In the genomic region with DNA sequence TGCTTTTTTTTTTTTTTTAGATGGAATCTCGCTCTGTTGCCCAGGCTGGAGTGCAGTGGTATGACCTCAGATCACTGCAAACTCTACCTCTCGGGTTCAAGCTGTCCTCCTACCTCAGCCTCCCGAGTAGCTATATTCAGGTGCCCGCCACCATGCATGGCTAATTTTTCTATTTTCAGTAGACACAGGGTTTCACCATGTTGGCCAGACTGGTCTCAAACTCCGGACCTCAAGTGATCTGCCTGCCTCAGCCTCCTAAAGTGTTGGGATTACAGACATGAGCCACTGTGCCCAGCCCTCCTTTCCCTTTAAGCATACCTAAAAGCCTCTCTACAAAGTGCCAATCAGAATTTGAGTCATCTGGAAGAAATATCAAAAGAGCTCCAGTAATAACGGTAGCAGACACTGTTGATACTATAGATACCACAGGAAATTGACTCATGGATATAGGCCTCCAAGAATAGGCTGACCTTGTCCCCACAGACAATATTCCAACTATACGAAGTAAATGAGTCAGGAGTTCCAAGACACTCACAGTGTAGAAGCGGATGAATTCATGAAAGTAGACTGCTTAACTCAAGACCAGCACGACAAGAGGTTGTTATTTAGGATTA, we compare ENCODE assay signal across 18 cellular contexts. TPM values are rescaled to one million over a fixed set of nuclear protein-coding genes. Genes with fewer than 3 reads are reported as not detected.
DNase-seq lines count a peak whose midpoint lies in the region; ATAC-seq, FAIRE-seq and TF ChIP-seq lines count a peak whose summit lies in the region.
"Not testable (repeated sequence)": the region's sequence is repeated elsewhere in the genome, so short reads cannot be mapped to it uniquely, and the experiment has no call there.
"Had no signal": no experiment of that assay in that cellular context is flagged by ENCODE, and none has a peak within 500 bp of the region (broad histone marks: within the 10 kb centered on the region; RNA-seq: fewer than 3 reads in every experiment).

No MANE protein-coding gene starts in this region.

- H3K23ac ChIP-seq in mesenchymal stem cell (ENCODE audit: low read length in 2 of 2), result not testable (repeated sequence)

- not testable (repeated sequence) for H4K91ac ChIP-seq in mesenchymal stem cell (ENCODE audit: low read length)

- H3K18ac ChIP-seq in mesenchymal stem cell (ENCODE audit: low read depth in 1 of 2, low read length in 2 of 2), result not testable (repeated sequence)

- not testable (repeated sequence) for H3K4me1 ChIP-seq in astrocyte (ENCODE audit: insufficient read depth, low read length); mesenchymal stem cell (ENCODE audit: control insufficient read depth, insufficient read depth, low read depth, low read length)

- H3K79me2 ChIP-seq in astrocyte (ENCODE audit: insufficient read depth, low read length), result not testable (repeated sequence)

- not testable (repeated sequence) for H3K9ac ChIP-seq in astrocyte (ENCODE audit: low read length); mesenchymal stem cell (ENCODE audit: low read length)

- H2BK12ac ChIP-seq in mesenchymal stem cell (ENCODE audit: low read length in 2 of 2), result not testable (repeated sequence)

- TF ChIP-seq CTCF in HFFc6 (IDR thresholded peaks at IDR 0.05); NB4 (IDR thresholded peaks at IDR 0.05; ENCODE audit: low read depth, low read length); astrocyte (IDR thresholded peaks at IDR 0.05; ENCODE audit: insufficient read depth, low read depth, low read length): not testable (repeated sequence)

- not testable (repeated sequence) for H3K14ac ChIP-seq in mesenchymal stem cell (ENCODE audit: low read length in 2 of 2)

- not testable (repeated sequence) for H3K4me3 ChIP-seq in NB4 (ENCODE audit: low read depth, low read length); astrocyte (ENCODE audit: insufficient read depth, low read depth, low read length); mesenchymal stem cell (ENCODE audit: insufficient read depth in 1 of 2, low read depth in 1 of 2, low read length in 2 of 2)

- H3K4me3 Mint-ChIP-seq in HFFc6; astrocyte (ENCODE audit: unreplicated experiment): not testable (repeated sequence)
- peak overlapping the region; percentile 12 for H3K4me3 Mint-ChIP-seq in T-helper 17 cell
- H3K4me3 Mint-ChIP-seq in activated T-cell treated with anti-CD3 and anti-CD28 coated beads, Interleukin-2, amount 50 U/mL, for 24 hours, result peak overlapping the region; percentile 31

- H3K9me3 Mint-ChIP-seq in HFFc6; activated T-cell treated with anti-CD3 and anti-CD28 coated beads, Interleukin-2, amount 50 U/mL, for 24 hours; astrocyte (ENCODE audit: unreplicated experiment): not testable (repeated sequence)

- not testable (repeated sequence) for H3K27ac Mint-ChIP-seq in HFFc6; T-helper 17 cell; astrocyte (ENCODE audit: unreplicated experiment)
- H3K27ac Mint-ChIP-seq in activated T-cell treated with anti-CD3 and anti-CD28 coated beads, Interleukin-2, amount 50 U/mL, for 24 hours, result peak overlapping the region; percentile 77

- H3K4me2 ChIP-seq in astrocyte (ENCODE audit: low read length); mesenchymal stem cell (ENCODE audit: low read length, poor library complexity, severe bottlenecking): not testable (repeated sequence)

- H3K36me3 ChIP-seq in astrocyte (ENCODE audit: insufficient read depth, low read length); mesenchymal stem cell (ENCODE audit: control insufficient read depth in 1 of 2, insufficient read depth in 2 of 2, low read depth in 1 of 2, low read length in 2 of 2): not testable (repeated sequence)

- H3K27me3 Mint-ChIP-seq in HFFc6 (ENCODE audit: insufficient read depth); T-helper 17 cell; activated T-cell treated with anti-CD3 and anti-CD28 coated beads, Interleukin-2, amount 50 U/mL, for 24 hours; astrocyte (ENCODE audit: low read depth, unreplicated experiment): not testable (repeated sequence)

- not testable (repeated sequence) for H4K20me1 ChIP-seq in astrocyte (ENCODE audit: insufficient read depth, low read length)

- FAIRE-seq in astrocyte (lab: Jason Lieb, UNC), result not testable (repeated sequence)

- not testable (repeated sequence) for H2AK5ac ChIP-seq in mesenchymal stem cell (ENCODE audit: low read length, severe bottlenecking)

- not testable (repeated sequence) for H3K4ac ChIP-seq in mesenchymal stem cell (ENCODE audit: low read depth in 1 of 2, low read length in 2 of 2)

- H3K36me3 Mint-ChIP-seq in HFFc6 (ENCODE audit: low read depth); T-helper 17 cell (ENCODE audit: low read depth); activated T-cell treated with anti-CD3 and anti-CD28 coated beads, Interleukin-2, amount 50 U/mL, for 24 hours (ENCODE audit: low read depth); astrocyte (ENCODE audit: low read depth, unreplicated experiment): not testable (repeated sequence)

- 86% methylated on average over 2 of the region's 9 CpGs for WGBS in mesenchymal stem cell

- not testable (repeated sequence) for H3K27ac ChIP-seq in astrocyte (ENCODE audit: low read depth, low read length); epithelial cell of prostate; mesenchymal stem cell (ENCODE audit: low read length, poor library complexity, severe bottlenecking)

- not testable (repeated sequence) for ATAC-seq in T-helper 17 cell

- H3K79me1 ChIP-seq in mesenchymal stem cell (replicated peaks; ENCODE audit: low read length, poor library complexity, severe bottlenecking), result not testable (repeated sequence)

- H2BK15ac ChIP-seq in mesenchymal stem cell (ENCODE audit: low read depth, poor library complexity, severe bottlenecking), result not testable (repeated sequence)

- not testable (repeated sequence) for TF ChIP-seq POLR2A in NB4 (IDR thresholded peaks at IDR 0.05; ENCODE audit: extremely low read depth, insufficient read length)

- not testable (repeated sequence) for H3K9me3 ChIP-seq in T-helper 17 cell (ENCODE audit: control insufficient read depth, low read length, poor library complexity, severe bottlenecking); astrocyte (ENCODE audit: insufficient read depth, low read depth, low read length); mesenchymal stem cell (ENCODE audit: control insufficient read depth, low read length)

- not testable (repeated sequence) for H4K8ac ChIP-seq in mesenchymal stem cell (ENCODE audit: low read length)

- not testable (repeated sequence) for H2BK5ac ChIP-seq in mesenchymal stem cell (ENCODE audit: low read depth, low read length, poor library complexity, severe bottlenecking)

- DNase-seq in HFFc6 (peak; percentile 43), NB4 (ENCODE audit: low read depth) (peak; percentile 64), astrocyte (ENCODE audit: low read depth) (peak; percentile 78), epithelial cell of prostate (ENCODE audit: low read depth, low spot score) (peak; percentile 29), mesenchymal stem cell (peak; percentile 81)
- DNase-seq in T-helper 17 cell, result not testable (repeated sequence)
- DNase-seq in activated T-cell treated with anti-CD3 and anti-CD28 coated beads, Interleukin-2, amount 50 U/mL, for 24 hours, result peak; percentile 51

- H3K27me3 ChIP-seq in astrocyte (ENCODE audit: insufficient read depth, low read length); mesenchymal stem cell (ENCODE audit: control insufficient read depth in 1 of 2, insufficient read depth in 1 of 2, low read length in 2 of 2): not testable (repeated sequence)

- H2AFZ ChIP-seq in astrocyte (ENCODE audit: low read depth, low read length); mesenchymal stem cell (ENCODE audit: low read depth, low read length): not testable (repeated sequence)

- H3K4me1 Mint-ChIP-seq in HFFc6 (ENCODE audit: low read depth), result peaks cover 11% of the 10 kb centered on the region
- H3K4me1 Mint-ChIP-seq in T-helper 17 cell, result not testable (repeated sequence)
- peaks cover 20% of the 10 kb centered on the region for H3K4me1 Mint-ChIP-seq in activated T-cell treated with anti-CD3 and anti-CD28 coated beads, Interleukin-2, amount 50 U/mL, for 24 hours (ENCODE audit: low read depth)
- H3K4me1 Mint-ChIP-seq in astrocyte (ENCODE audit: low read depth, unreplicated experiment), result peaks cover 10% of the 10 kb centered on the region

- H2BK120ac ChIP-seq in mesenchymal stem cell (ENCODE audit: low read depth, low read length), result not testable (repeated sequence)

RNA-seq across cellular contexts. Expression of gene PPIAL4G, which starts 29.6 kb away (rescaled TPM):
- not detected for total RNA-seq in HFFc6 (2021; fragmentation: NEBNext Ultra II Directional; extraction: Animal tissue kit (Norgen Biotek cat#: 25700))
- total RNA-seq in T-helper 17 cell (under 1 TPM; 0.08 to 0.42 TPM), astrocyte (not detected in 2 replicates)
- not detected for polyA plus RNA-seq in mesenchymal stem cell (2013, experiment 1 of 2)
- 0.01 TPM for polyA plus RNA-seq in mesenchymal stem cell (2013, experiment 2 of 2)
- total RNA-seq: Calu3, cardiac muscle cell, esophagus muscularis mucosa, HT-29, K562, left ventricle myocardium superior, prostate gland, Right ventricle myocardium inferior, vagina, WTC11 had no signal
- polyA plus RNA-seq: cardiac muscle cell, CD14-positive monocyte, K562 had no signal
